Comparison of ENCODE assay signal across 8 cellular contexts in the genomic region with DNA sequence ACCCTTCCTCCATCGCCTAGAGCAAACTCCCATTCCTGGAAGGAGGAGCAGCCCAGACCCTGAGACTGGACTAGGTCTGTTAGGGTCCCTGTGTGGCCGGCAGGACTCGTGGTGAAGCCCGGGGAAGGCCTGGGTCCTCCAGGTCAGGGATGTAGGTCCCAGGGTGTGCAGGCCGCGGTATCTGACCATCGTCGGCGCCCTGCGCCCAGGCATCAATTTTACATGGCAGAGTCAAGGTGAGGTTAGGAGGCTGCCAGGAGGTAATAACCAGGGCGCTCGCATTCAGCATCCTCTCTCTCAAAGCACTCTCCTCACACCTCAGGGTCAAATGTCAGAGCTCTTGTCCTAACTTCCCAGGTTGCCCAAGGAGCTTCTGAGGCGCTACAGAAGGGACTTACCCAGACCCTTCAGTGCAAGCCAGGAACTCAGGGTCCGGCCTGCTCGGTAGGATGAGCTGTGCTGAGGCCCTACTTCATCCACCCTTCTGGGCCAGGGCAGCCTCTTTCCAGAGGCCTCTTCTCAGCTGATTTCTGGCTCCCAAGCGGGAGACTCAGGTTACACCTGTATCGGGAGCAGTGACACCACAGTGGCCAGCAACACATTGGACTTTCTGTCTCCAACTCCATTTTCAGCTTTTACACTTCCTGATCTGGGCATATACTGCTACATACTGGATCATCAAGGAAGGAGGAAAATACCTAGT. TPM values are rescaled to one million over a fixed set of nuclear protein-coding genes. Genes with fewer than 3 reads are reported as not detected.
DNase-seq lines count a peak whose midpoint lies in the region; ATAC-seq and TF ChIP-seq lines count a peak whose summit lies in the region.

No MANE protein-coding gene starts in this region.

- intact Hi-C loops in sciatic nerve (cut with DNase I), result no loop called here

- H3K4me1 ChIP-seq in SJCRH30, result peaks cover 18% of the 10 kb centered on the region

- no peaks in the 10 kb centered on the region for H3K27me3 ChIP-seq in SJCRH30

- no peak for TF ChIP-seq CTCF in fibroblast of pulmonary artery (IDR thresholded peaks at IDR 0.05; ENCODE audit: low read length, missing control alignments)

- H3K36me3 ChIP-seq in SJCRH30, result no peaks in the 10 kb centered on the region

- H3K4me3 ChIP-seq in SJCRH30, result peak overlapping the region; percentile 72
- H3K4me3 ChIP-seq in fibroblast of pulmonary artery (replicated peaks; ENCODE audit: low read depth, low read length), result peak overlapping the region; percentile 71

- DNase-seq in SJCRH30, result no peak
- no peak for DNase-seq in fibroblast of pulmonary artery (ENCODE audit: low read depth)
- peak; percentile 62 for DNase-seq in sciatic nerve (ENCODE audit: low spot score)
- DNase-seq in GM19240 (ENCODE audit: insufficient read length, low spot score), result no peak
- no peak for DNase-seq in hippocampal formation (lab: John Stamatoyannopoulos, UW)
- DNase-seq in activated CD4-positive, alpha-beta T cell treated with anti-CD3 and anti-CD28 coated beads for 48 hours, result no peak

- H3K27ac ChIP-seq in SJCRH30, result peak overlapping the region; percentile 84

- ATAC-seq in GM21529 (IDR thresholded peaks at IDR 0.05; ENCODE audit: unreplicated experiment), result peak; percentile 1
- peak; percentile 18 for ATAC-seq in sciatic nerve
- ATAC-seq in HG03097 (IDR thresholded peaks at IDR 0.05; ENCODE audit: low FRiP score, unreplicated experiment), result no peak

- H3K9me3 ChIP-seq in SJCRH30 (replicated peaks), result no peaks in the 10 kb centered on the region

RNA-seq across cellular contexts. Expression of gene SH2D6, which starts 0.6 kb away (rescaled TPM):
- 0.25 and 0.77 TPM in 2 replicates for total RNA-seq in SJCRH30 (2014; rRNA removed; shearing (Covaris generic))
- 0.40 TPM for total RNA-seq in sciatic nerve

RNA-seq across cellular contexts. Expression of gene CAPG, which starts 9.0 kb away (rescaled TPM):
- 0.43 and 1.1 TPM in 2 replicates for total RNA-seq in SJCRH30 (2014; rRNA removed; shearing (Covaris generic))
- total RNA-seq in sciatic nerve, result 60.7 TPM

Comparison
In these comparisons a context has a peak if more than half of its experiments do, and no peak if none do; other contexts are left out.
1. RNA of gene CAPG, which starts 9.0 kb away (total RNA-seq): 60.7 TPM in sciatic nerve (single experiment); 0.43 to 1.1 TPM in SJCRH30; every median in the first group is over 10 times any median in the second.